Comparison of ENCODE assay signal across 2 cellular contexts in genomic region chr1:1255627-1256026, GRCh38.
TF ChIP-seq lines count a peak whose summit lies in the region.

No MANE protein-coding gene starts in this region.

TF ChIP-seq in H1, 55 proteins besides CTCF, POLR2A, EP300 and RAD21:
- TF ChIP-seq CEBPB (IDR thresholded peaks at IDR 0.05; ENCODE audit: low read depth, low read length) (no peak), KDM5A (IDR thresholded peaks at IDR 0.05; ENCODE audit: low read length) (no peak), CBX8 (IDR thresholded peaks at IDR 0.05; ENCODE audit: borderline replicate concordance, low read depth, low read length) (no peak), CBX5 (IDR thresholded peaks at IDR 0.05; ENCODE audit: low read depth, low read length) (no peak), BCL11A (IDR thresholded peaks at IDR 0.05; ENCODE audit: low read depth in 2 of 2, low read length in 2 of 2) (no peak), SAP30 (IDR thresholded peaks at IDR 0.05; ENCODE audit: insufficient read depth, insufficient replicate concordance, low read length) (no peak), CHD1 (IDR thresholded peaks at IDR 0.05; ENCODE audit: low read depth, low read length) (no peak), TEAD4 (IDR thresholded peaks at IDR 0.05; ENCODE audit: low read depth, low read length) (no peak), USF2 (IDR thresholded peaks at IDR 0.05; ENCODE audit: low read length) (no peak), NANOG (IDR thresholded peaks at IDR 0.05; ENCODE audit: insufficient read depth, low read depth, low read length, poor library complexity, severe bottlenecking) (no peak), SP4 (IDR thresholded peaks at IDR 0.05; ENCODE audit: low read length) (no peak), CHD7 (IDR thresholded peaks at IDR 0.05; ENCODE audit: insufficient replicate concordance, low read length) (no peak), CREB1 (IDR thresholded peaks at IDR 0.05) (no peak), EGR1 (IDR thresholded peaks at IDR 0.05; ENCODE audit: borderline replicate concordance, low read depth, low read length) (no peak), TBP (IDR thresholded peaks at IDR 0.05; ENCODE audit: low read depth, low read length) (no peak)
TF ChIP-seq in H1: peak in this region for 0.

TF ChIP-seq in GM23338, 12 proteins besides CTCF, POLR2A, EP300 and RAD21:
- no peak for TF ChIP-seq CREB1 (CRISPR knock-in tag; IDR thresholded peaks at IDR 0.05; ENCODE audit: low read depth)
TF ChIP-seq in GM23338: peak in this region for 0.
